Comparison of ENCODE assay signal across 8 cellular contexts in genomic region chr19:18117364-18117691, GRCh38. TPM values are rescaled to one million over a fixed set of nuclear protein-coding genes. Genes with fewer than 3 reads are reported as not detected.
DNase-seq lines count a peak whose midpoint lies in the region; ATAC-seq and TF ChIP-seq lines count a peak whose summit lies in the region.

No MANE protein-coding gene starts in this region.

- H3K9me3 ChIP-seq in SU-DHL-6 (ENCODE audit: insufficient read depth, low read length) (no peaks in the 10 kb centered on the region), smooth muscle cell (replicated peaks; ENCODE audit: low read depth) (no peaks in the 10 kb centered on the region)

- 51% methylated on average over 11 of the region's 11 CpGs for WGBS in smooth muscle cell (ENCODE audit: low lambda C conversion rate)

- H3K27ac Mint-ChIP-seq in GM23338 = peak overlapping the region; percentile 87

- no peak for DNase-seq in GM23338 (ENCODE audit: low spot score)
- no peak for DNase-seq in fibroblast of the aortic adventitia (ENCODE audit: low read depth)
- DNase-seq in smooth muscle cell (lab: John Stamatoyannopoulos, UW; ENCODE audit: unreplicated experiment) = no peak
- DNase-seq in amniotic stem cell (lab: John Stamatoyannopoulos, UW) = no peak
- DNase-seq in NCI-H526 treated with DMSO at 0.1 percent for 48 hours (lab: John Stamatoyannopoulos, UW) = no peak
- no peak for DNase-seq in NCI-H524 treated with DMSO at 0.1 percent for 48 hours (lab: John Stamatoyannopoulos, UW)
- DNase-seq in left colon = no peak

- no peaks in the 10 kb centered on the region for H3K36me3 ChIP-seq in GM23338 (ENCODE audit: insufficient read depth)
- H3K36me3 ChIP-seq in SU-DHL-6 (ENCODE audit: low read length) = no peaks in the 10 kb centered on the region
- H3K36me3 ChIP-seq in smooth muscle cell (ENCODE audit: low read depth) = no peaks in the 10 kb centered on the region

- H3K4me1 ChIP-seq in GM23338 (ENCODE audit: insufficient read depth) (peaks cover 14% of the 10 kb centered on the region; the same call in 1 of the 2 replicates), smooth muscle cell (ENCODE audit: low read depth) (peaks cover 6% of the 10 kb centered on the region)

- H3K9ac ChIP-seq in SU-DHL-6 (ENCODE audit: low read length) = peak overlapping the region; percentile 30; the same call in 1 of the 2 replicates
- peak overlapping the region; percentile 59 for H3K9ac ChIP-seq in smooth muscle cell (ENCODE audit: low read depth)

- H2AFZ ChIP-seq in GM23338 = peak overlapping the region; percentile 94
- no peak overlapping the region for H2AFZ ChIP-seq in SU-DHL-6 (ENCODE audit: low read depth, low read length, severe bottlenecking)
- H2AFZ ChIP-seq in smooth muscle cell (ENCODE audit: low read depth) = peak overlapping the region; percentile 54

- H3K4me3 Mint-ChIP-seq in GM23338 = peak overlapping the region; percentile 72

- H3K4me1 Mint-ChIP-seq in GM23338 = peaks cover 23% of the 10 kb centered on the region

- peak overlapping the region; percentile 81 for H3K4me3 ChIP-seq in GM23338
- H3K4me3 ChIP-seq in SU-DHL-6 (ENCODE audit: insufficient read depth, low read length, poor library complexity, severe bottlenecking) = no peak overlapping the region
- peak overlapping the region; percentile 62 for H3K4me3 ChIP-seq in fibroblast of the aortic adventitia (ENCODE audit: low read depth, low read length)
- peak overlapping the region; percentile 88 for H3K4me3 ChIP-seq in smooth muscle cell

- TF ChIP-seq CTCF in GM23338 (conservative IDR thresholded peaks at IDR 0.05; ENCODE audit: low read depth in 2 of 2) = no peak
- TF ChIP-seq CTCF in SU-DHL-6 (IDR thresholded peaks at IDR 0.05; ENCODE audit: insufficient read depth, low read length, poor library complexity, severe bottlenecking) = no peak
- TF ChIP-seq CTCF in fibroblast of the aortic adventitia (IDR thresholded peaks at IDR 0.05; ENCODE audit: insufficient read depth, low read length) = no peak
- TF ChIP-seq CTCF in smooth muscle cell (IDR thresholded peaks at IDR 0.05; ENCODE audit: borderline replicate concordance, insufficient read depth, poor library complexity, severe bottlenecking) = no peak

- H3K9me2 ChIP-seq in GM23338 (ENCODE audit: insufficient read depth) = no peaks in the 10 kb centered on the region
- H3K9me2 ChIP-seq in SU-DHL-6 (replicated peaks; ENCODE audit: insufficient read depth, low read length) = no peaks in the 10 kb centered on the region

- H3K36me3 Mint-ChIP-seq in GM23338 (ENCODE audit: low read depth) = no peaks in the 10 kb centered on the region; the same call in 2 of the 3 replicates

- peaks cover 13% of the 10 kb centered on the region for H3K79me2 ChIP-seq in GM23338 (replicated peaks; ENCODE audit: insufficient read depth)
- H3K79me2 ChIP-seq in SU-DHL-6 (ENCODE audit: insufficient read depth, low read length) = peaks cover 39% of the 10 kb centered on the region
- no peaks in the 10 kb centered on the region for H3K79me2 ChIP-seq in smooth muscle cell (ENCODE audit: low read depth)

- 0 out of 2 replicates have a peak overlapping the region, but pooled peaks have one; percentile 55 for H3K27ac ChIP-seq in GM23338 (ENCODE audit: low read depth)
- no peak overlapping the region for H3K27ac ChIP-seq in SU-DHL-6 (ENCODE audit: low read depth, low read length)
- H3K27ac ChIP-seq in smooth muscle cell (ENCODE audit: low read depth) = no peak overlapping the region

- H3K4me2 ChIP-seq in GM23338 (peak overlapping the region; percentile 89), SU-DHL-6 (ENCODE audit: low read depth, low read length, poor library complexity, severe bottlenecking) (peak overlapping the region; percentile 45), smooth muscle cell (peak overlapping the region; percentile 85)

- intact Hi-C loops in left colon (cut with DNase I, micrococcal nuclease) = loop anchor here in 1 of 2 donors (10.0 kb wide), 1 partner anchor 47 kb away; no protein-coding TSS in a partner anchor

- H3K27me3 ChIP-seq in GM23338 (ENCODE audit: insufficient read depth) = no peaks in the 10 kb centered on the region
- no peaks in the 10 kb centered on the region for H3K27me3 ChIP-seq in SU-DHL-6 (ENCODE audit: low read length)
- H3K27me3 ChIP-seq in smooth muscle cell (ENCODE audit: low read depth) = no peaks in the 10 kb centered on the region

- no peak for ATAC-seq in GM23338
- ATAC-seq in left colon = no peak

- no peaks in the 10 kb centered on the region for H3K9me3 Mint-ChIP-seq in GM23338

- H3F3A ChIP-seq in GM23338 (replicated peaks; ENCODE audit: low read depth) (no peaks in the 10 kb centered on the region), SU-DHL-6 (ENCODE audit: insufficient read depth) (0 out of 2 replicates have a peak, but pooled peaks cover 2% of the 10 kb centered on the region), smooth muscle cell (ENCODE audit: low read depth) (peaks cover 3% of the 10 kb centered on the region)

- H4K20me1 ChIP-seq in GM23338 (replicated peaks; ENCODE audit: insufficient read depth) (peaks cover 4% of the 10 kb centered on the region), SU-DHL-6 (ENCODE audit: low read depth, low read length) (no peaks in the 10 kb centered on the region), smooth muscle cell (ENCODE audit: low read depth) (peaks cover 13% of the 10 kb centered on the region)

- H3K27me3 Mint-ChIP-seq in GM23338 (ENCODE audit: insufficient read depth, low read depth, poor library complexity) = peaks cover 14% of the 10 kb centered on the region

TF ChIP-seq in GM23338, 12 proteins besides CTCF, POLR2A, EP300 and RAD21:
- TF ChIP-seq JUNB (IDR thresholded peaks at IDR 0.05; ENCODE audit: unreplicated experiment) = no peak
- no peak for TF ChIP-seq CREB1 (CRISPR knock-in tag; IDR thresholded peaks at IDR 0.05; ENCODE audit: low read depth)
- TF ChIP-seq NANOG (IDR thresholded peaks at IDR 0.05; ENCODE audit: borderline replicate concordance) = no peak
- no peak for TF ChIP-seq EZH2 (IDR thresholded peaks at IDR 0.05; ENCODE audit: low read depth, unreplicated experiment)
- no peak for TF ChIP-seq STAT1 (IDR thresholded peaks at IDR 0.05; ENCODE audit: unreplicated experiment)
- no peak for TF ChIP-seq POLR2AphosphoS5 (IDR thresholded peaks at IDR 0.05; ENCODE audit: low read depth)

RNA-seq across cellular contexts. Expression of gene MAST3, which starts 19.8 kb away (rescaled TPM):
- total RNA-seq in GM23338 (2014; rRNA removed; shearing (Covaris generic)) = 8.8 and 9.9 TPM in 2 replicates
- polyA plus RNA-seq in GM23338 (2016; fragmentation: Nextera tagmentation; extraction: Ambion mirVana) = 5.6 and 6.3 TPM in 2 replicates
- total RNA-seq in fibroblast of the aortic adventitia (ENCODE audit: low replicate concordance) = 2.4 and 3.1 TPM in 2 replicates
- 3.6 and 4.3 TPM in 2 replicates for total RNA-seq in smooth muscle cell
- polyA plus RNA-seq in smooth muscle cell = 4.3 and 10.3 TPM in 2 replicates
- 10 to 100 TPM; 33.6 to 38.6 TPM for total RNA-seq in left colon

RNA-seq across cellular contexts. Expression of gene IL12RB1, which starts 30.6 kb away (rescaled TPM):
- not detected in 2 replicates for total RNA-seq in GM23338 (2014; rRNA removed; shearing (Covaris generic))
- polyA plus RNA-seq in GM23338 (2016; fragmentation: Nextera tagmentation; extraction: Ambion mirVana) = not detected in 2 replicates
- not detected in 2 replicates for total RNA-seq in fibroblast of the aortic adventitia (ENCODE audit: low replicate concordance)
- not detected in 2 replicates for total RNA-seq in smooth muscle cell
- not detected in 2 replicates for polyA plus RNA-seq in smooth muscle cell
- total RNA-seq in left colon = 1 to 10 TPM in 1 of 2 donors, under 1 TPM in 1; 0.98 to 3.9 TPM

RNA-seq across cellular contexts. Expression of gene PIK3R2, which starts 35.6 kb away (rescaled TPM):
- total RNA-seq in GM23338 (2014; rRNA removed; shearing (Covaris generic)) = 37.1 and 66.6 TPM in 2 replicates
- 8.5 and 9.8 TPM in 2 replicates for polyA plus RNA-seq in GM23338 (2016; fragmentation: Nextera tagmentation; extraction: Ambion mirVana)
- total RNA-seq in fibroblast of the aortic adventitia (ENCODE audit: low replicate concordance) = 36.7 and 41.3 TPM in 2 replicates
- 22.2 and 22.9 TPM in 2 replicates for total RNA-seq in smooth muscle cell
- 37.1 and 50.1 TPM in 2 replicates for polyA plus RNA-seq in smooth muscle cell
- total RNA-seq in left colon = 10 to 100 TPM; 37.4 to 41.1 TPM

RNA-seq across cellular contexts. Expression of gene IFI30, which starts 56.3 kb away (rescaled TPM):
- total RNA-seq in GM23338 (2014; rRNA removed; shearing (Covaris generic)) = 17.1 and 27.4 TPM in 2 replicates
- polyA plus RNA-seq in GM23338 (2016; fragmentation: Nextera tagmentation; extraction: Ambion mirVana) (31.9 and 34.4 TPM in 2 replicates), smooth muscle cell (0.64 and 0.87 TPM in 2 replicates)
- total RNA-seq in fibroblast of the aortic adventitia (ENCODE audit: low replicate concordance) (0.90 and 23.1 TPM in 2 replicates), smooth muscle cell (0.67 and 2.9 TPM in 2 replicates), left colon (10 to 100 TPM; 47.5 to 79.3 TPM)
